In genomic region chr13:24247016-24247415, GRCh38 we compare ENCODE assay signal across 15 cellular contexts.
"Had no signal": no experiment of that assay in that cellular context is flagged by ENCODE, and none has a peak within 500 bp of the region (broad histone marks: within the 10 kb centered on the region; RNA-seq: fewer than 3 reads in every experiment).

No MANE protein-coding gene starts in this region.

- H3K36me3 ChIP-seq: upper lobe of right lung had no signal

- DNase-seq: activated CD4-positive, alpha-beta T cell treated with anti-CD3 and anti-CD28 coated beads for 48 hours; activated effector memory CD4-positive, alpha-beta T cell treated with anti-CD3 and anti-CD28 coated beads, Interleukin-2, amount 50 U/mL, for 16 hours; activated T-cell treated with anti-CD3 and anti-CD28 coated beads for 4 hours; cortex of kidney; effector memory CD8-positive, alpha-beta T cell; erythroblast; hippocampal formation; occipital lobe; SJCRH30; stimulated activated CD4-positive, alpha-beta T cell treated with anti-CD3 and anti-CD28 coated beads, Interleukin-12 subunit alpha, Interleukin-12 subunit beta, amount 100 ng/mL, for 4 hours; stimulated activated naive CD4-positive, alpha-beta T cell treated with Interleukin-2 at 50 U/mL for 16 hours; SW 1271; upper lobe of right lung had no signal

- H3K9me3 Mint-ChIP-seq: effector memory CD8-positive, alpha-beta T cell had no signal

- H3K9me3 ChIP-seq: sigmoid colon, SJCRH30, suprapubic skin, upper lobe of right lung had no signal

- H3K4me1 ChIP-seq: sigmoid colon, suprapubic skin, upper lobe of right lung had no signal

- H3K27me3 ChIP-seq: sigmoid colon, SJCRH30, suprapubic skin, upper lobe of right lung had no signal

- H3K27me3 Mint-ChIP-seq: effector memory CD8-positive, alpha-beta T cell had no signal

- H3K4me3 ChIP-seq: sigmoid colon, SJCRH30, suprapubic skin, upper lobe of right lung had no signal

- H3K27ac ChIP-seq: sigmoid colon, SJCRH30, suprapubic skin, upper lobe of right lung had no signal

- H3K4me3 Mint-ChIP-seq: effector memory CD8-positive, alpha-beta T cell had no signal

- ATAC-seq: effector memory CD8-positive, alpha-beta T cell; upper lobe of right lung had no signal
